ENCODE assay signal across 13 cellular contexts in genomic region chr17:49249292-49249794, GRCh38. TPM values are rescaled to one million over a fixed set of nuclear protein-coding genes. Genes with fewer than 3 reads are reported as not detected.
DNase-seq lines count a peak whose midpoint lies in the region; ATAC-seq and TF ChIP-seq lines count a peak whose summit lies in the region.
"Had no signal": no experiment of that assay in that cellular context is flagged by ENCODE, and none has a peak within 500 bp of the region (broad histone marks: within the 10 kb centered on the region; RNA-seq: fewer than 3 reads in every experiment).

No MANE protein-coding gene starts in this region.

- no peaks in the 10 kb centered on the region for H3K9me3 ChIP-seq in HEK293 (ENCODE audit: control insufficient read depth, insufficient read depth, low read depth, low read length)
- H3K9me3 ChIP-seq in skeletal muscle tissue (ENCODE audit: control insufficient read depth in 3 of 3, low read length in 3 of 3) = no peaks in the 10 kb centered on the region
- H3K9me3 ChIP-seq in sigmoid colon = no peaks in the 10 kb centered on the region

- POLR2A ChIA-PET in HEK293 (lab: Yijun Ruan, JAX) = interaction anchor here (0.6 kb wide), 1 partner anchor 151 kb away, joined by 5 read pairs; no protein-coding TSS in a partner anchor

- H3K4me3 ChIP-seq in HEK293 (ENCODE audit: low read depth, low read length) (no peak overlapping the region), skeletal muscle tissue (ENCODE audit: low read length in 3 of 3) (peak overlapping the region in 2 of 3 donors; percentile 13 to 42), sigmoid colon (no peak overlapping the region)

- intact Hi-C loops in cardiac septum (cut with DNase I) = loop anchor here (2.0 kb wide), 1 partner anchor 19 kb away; the partner anchor contains the start of gene PHOSPHO1
- intact Hi-C loops in sigmoid colon (cut with DNase I) = no loop called here

- TF ChIP-seq CTCF in HEK293 (tag by site-specific recombination; IDR thresholded peaks at IDR 0.05) = no peak
- TF ChIP-seq CTCF in sigmoid colon (IDR thresholded peaks at IDR 0.05) = no peak

- H3K27me3 ChIP-seq in skeletal muscle tissue (ENCODE audit: control insufficient read depth in 3 of 3, insufficient read depth in 3 of 3, low read length in 3 of 3) = peaks cover 0 to 12% (median 0%) of the 10 kb centered on the region in 3 donors
- peaks cover 0 to 23% (median 7%) of the 10 kb centered on the region in 3 donors for H3K27me3 ChIP-seq in sigmoid colon

- H3K4me1 ChIP-seq in HEK293 (ENCODE audit: control insufficient read depth, insufficient read depth, low read length) (peaks cover 3% of the 10 kb centered on the region; the same call in 1 of the 2 replicates), skeletal muscle tissue (ENCODE audit: control insufficient read depth in 3 of 3, insufficient read depth in 3 of 3, low read length in 3 of 3) (peaks cover 6 to 14% (median 8%) of the 10 kb centered on the region in 3 donors), sigmoid colon (no peaks in the 10 kb centered on the region)

- ATAC-seq in SK-N-SH treated with all-trans-retinoic acid at 6 μM for 48 hours = peak; percentile 52
- ATAC-seq in HG02970 (IDR thresholded peaks at IDR 0.05; ENCODE audit: low FRiP score, unreplicated experiment) = no peak

- WGBS in sigmoid colon, 2 donors = 8 to 34% methylated on average over 10 of the region's 10 CpGs

- TF ChIP-seq EP300 in sigmoid colon (IDR thresholded peaks at IDR 0.05) = no peak

- TF ChIP-seq POLR2A in sigmoid colon (IDR thresholded peaks at IDR 0.05) = no peak

- CTCF ChIA-PET in HEK293 (lab: Yijun Ruan, JAX) = interaction anchor here (0.6 to 0.7 kb wide), 2 partner anchors 147 to 1367 kb away, joined by 3 read pairs; no protein-coding TSS in a partner anchor

- H3K36me3 ChIP-seq in HEK293 (ENCODE audit: control insufficient read depth in 2 of 2, insufficient read depth in 1 of 2, low read length in 2 of 2) = no peaks in the 10 kb centered on the region
- H3K36me3 ChIP-seq in skeletal muscle tissue (ENCODE audit: control insufficient read depth in 3 of 3, insufficient read depth in 3 of 3, low read length in 3 of 3) = no peaks in the 10 kb centered on the region
- no peaks in the 10 kb centered on the region for H3K36me3 ChIP-seq in sigmoid colon

- H3K27ac ChIP-seq in HEK293 (ENCODE audit: extremely low read depth, low read depth, low read length) (no peak overlapping the region), skeletal muscle tissue (ENCODE audit: low read depth, low read length) (no peak overlapping the region), sigmoid colon (no peak overlapping the region)
- H3K27ac ChIP-seq: epithelial cell of prostate had no signal

- peak overlapping the region; percentile 20 to 57 (median 25) for H3K9ac ChIP-seq in skeletal muscle tissue (ENCODE audit: low read depth in 1 of 3, low read length in 3 of 3)

- DNase-seq in cardiac septum (ENCODE audit: low spot score) (peak; percentile 88), DMS53 treated with DMSO at 0.1 percent for 48 hours (lab: John Stamatoyannopoulos, UW; ENCODE audit: unreplicated experiment) (no peak), AML-193 (lab: John Stamatoyannopoulos, UW) (no peak), sigmoid colon (no peak)
- DNase-seq: activated CD8-positive, alpha-beta memory T cell treated with anti-CD3 and anti-CD28 coated beads, Interleukin-2, amount 50 U/mL, for 48 hours; T1000 had no signal

TF ChIP-seq in HEK293, 187 proteins besides CTCF, POLR2A, EP300 and RAD21 (continues in another document):
- TF ChIP-seq GLIS1 (tag by site-specific recombination; IDR thresholded peaks at IDR 0.05) (no peak), ZNF792 (tag by site-specific recombination; IDR thresholded peaks at IDR 0.05) (no peak), ZNF473 (tag by site-specific recombination; IDR thresholded peaks at IDR 0.05) (no peak), ZFP3 (tag by site-specific recombination; IDR thresholded peaks at IDR 0.05; ENCODE audit: low read depth) (no peak), ZBTB8A (tag by site-specific recombination; IDR thresholded peaks at IDR 0.05) (no peak; the same call in 1 of the 2 replicates), ZNF837 (tag by site-specific recombination; IDR thresholded peaks at IDR 0.05) (no peak), ZNF175 (tag by site-specific recombination; IDR thresholded peaks at IDR 0.05) (no peak), YY2 (tag by site-specific recombination; IDR thresholded peaks at IDR 0.05) (no peak), KLF8 (tag by site-specific recombination; IDR thresholded peaks at IDR 0.05) (no peak), ZNF48 (tag by site-specific recombination; IDR thresholded peaks at IDR 0.05) (no peak), ZNF248 (tag by site-specific recombination; IDR thresholded peaks at IDR 0.05) (no peak), OSR2 (tag by site-specific recombination; IDR thresholded peaks at IDR 0.05) (peak; percentile 53; the same call in 1 of the 2 replicates), ZNF423 (tag by site-specific recombination; IDR thresholded peaks at IDR 0.05) (no peak), SP7 (tag by site-specific recombination; IDR thresholded peaks at IDR 0.05) (peak; percentile 83), PATZ1 (tag by site-specific recombination; IDR thresholded peaks at IDR 0.05) (no peak), ZNF785 (tag by site-specific recombination; IDR thresholded peaks at IDR 0.05) (no peak), ZNF341 (tag by site-specific recombination; IDR thresholded peaks at IDR 0.05; ENCODE audit: low read depth) (no peak; the same call in 1 of the 2 replicates)

TF ChIP-seq in SK-N-SH treated with all-trans-retinoic acid at 6 μM for 48 hours, 23 proteins besides CTCF, POLR2A, EP300 and RAD21:
- TF ChIP-seq ZNF70 (CRISPR knock-in tag; IDR thresholded peaks at IDR 0.05) (no peak), TOX (CRISPR knock-in tag; IDR thresholded peaks at IDR 0.05; ENCODE audit: borderline replicate concordance) (no peak), OSR1 (CRISPR knock-in tag; IDR thresholded peaks at IDR 0.05) (no peak), SNAI2 (CRISPR knock-in tag; IDR thresholded peaks at IDR 0.05) (no peak), BACH2 (CRISPR knock-in tag; IDR thresholded peaks at IDR 0.05; ENCODE audit: borderline replicate concordance) (no peak), TCF4 (CRISPR knock-in tag; IDR thresholded peaks at IDR 0.05; ENCODE audit: borderline replicate concordance) (no peak), ZFP30 (CRISPR knock-in tag; IDR thresholded peaks at IDR 0.05) (no peak), ARNTL (CRISPR knock-in tag; IDR thresholded peaks at IDR 0.05; ENCODE audit: borderline replicate concordance, low read depth) (no peak), PPARA (CRISPR knock-in tag; IDR thresholded peaks at IDR 0.05; ENCODE audit: borderline replicate concordance) (no peak), TSHZ2 (CRISPR knock-in tag; IDR thresholded peaks at IDR 0.05) (no peak), PATZ1 (CRISPR knock-in tag; IDR thresholded peaks at IDR 0.05; ENCODE audit: borderline replicate concordance) (no peak), GLIS3 (CRISPR knock-in tag; IDR thresholded peaks at IDR 0.05) (no peak)

RNA-seq across cellular contexts. Expression of gene PHOSPHO1, which starts 18.8 kb away (rescaled TPM):
- 3.8 TPM for total RNA-seq in cardiac septum
- total RNA-seq in skeletal muscle tissue = 13.6 TPM
- not detected for total RNA-seq in sigmoid colon
- under 1 TPM in 1 of 3 donors, not detected in 2; 0.38 TPM for polyA plus RNA-seq in sigmoid colon
- total RNA-seq: osteocyte had no signal

RNA-seq across cellular contexts. Expression of gene ABI3, which starts 38.8 kb away (rescaled TPM):
- 6.0 TPM for total RNA-seq in cardiac septum
- 1.0 TPM for total RNA-seq in skeletal muscle tissue
- total RNA-seq in sigmoid colon = 1 to 10 TPM; 1.8 to 7.1 (median 3.0) TPM
- polyA plus RNA-seq in sigmoid colon = 10 to 100 TPM in 2 of 3 donors, 1 to 10 TPM in 1; 7.8 to 16.0 (median 15.2) TPM

RNA-seq across cellular contexts. Expression of gene GNGT2, which starts 39.0 kb away (rescaled TPM):
- 1.2 TPM for total RNA-seq in cardiac septum
- total RNA-seq in skeletal muscle tissue = 2.1 TPM
- total RNA-seq in sigmoid colon = 1 to 10 TPM; 1.6 to 4.2 (median 3.5) TPM
- 10 to 100 TPM in 1 of 3 donors, 1 to 10 TPM in 2; 6.6 to 11.0 (median 7.4) TPM for polyA plus RNA-seq in sigmoid colon
- total RNA-seq: Daoy, osteocyte had no signal

Comparison
In these comparisons a context has a peak if more than half of its experiments do, and no peak if none do; other contexts are left out.
1. H3K4me3 ChIP-seq: peak in skeletal muscle tissue (2 of 3); none in HEK293 (single experiment) and sigmoid colon (0 of 4).